In the genomic region with DNA sequence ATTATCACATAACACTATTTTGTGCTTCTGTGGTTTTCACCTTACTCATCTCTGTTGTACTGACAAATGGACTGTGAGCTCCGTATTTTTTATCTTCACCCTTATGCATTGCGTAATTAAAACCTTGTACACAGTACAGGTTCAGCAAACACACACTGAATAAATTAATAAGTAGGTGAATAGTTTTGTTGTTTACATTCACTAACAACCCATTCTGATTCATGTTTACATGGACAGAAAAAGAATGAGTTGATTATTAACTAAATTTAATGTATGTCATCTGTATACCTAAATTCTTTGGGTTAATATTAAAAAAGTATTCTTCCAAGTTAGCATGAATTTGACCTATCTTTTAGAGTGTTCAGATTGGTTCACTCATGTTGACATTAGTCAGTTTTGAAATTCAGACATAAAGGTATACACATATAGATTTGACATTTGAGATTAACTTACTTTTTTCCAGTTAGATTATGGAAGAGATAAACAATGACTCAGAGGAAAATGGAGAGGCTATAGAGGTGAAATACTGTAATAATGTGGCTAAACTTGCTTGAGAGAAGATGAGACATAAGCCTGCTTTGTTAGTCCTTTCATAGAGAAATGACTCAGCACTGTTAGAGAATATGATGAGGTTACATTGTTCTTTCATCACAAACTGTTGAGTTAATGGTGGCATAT, we compare ENCODE assay signal across 2 cellular contexts.
TF ChIP-seq lines count a peak whose summit lies in the region.

No MANE protein-coding gene starts in this region.

TF ChIP-seq in A549, 52 proteins besides CTCF, POLR2A, EP300 and RAD21 (continued from another document):
- TF ChIP-seq, protein P1, sequence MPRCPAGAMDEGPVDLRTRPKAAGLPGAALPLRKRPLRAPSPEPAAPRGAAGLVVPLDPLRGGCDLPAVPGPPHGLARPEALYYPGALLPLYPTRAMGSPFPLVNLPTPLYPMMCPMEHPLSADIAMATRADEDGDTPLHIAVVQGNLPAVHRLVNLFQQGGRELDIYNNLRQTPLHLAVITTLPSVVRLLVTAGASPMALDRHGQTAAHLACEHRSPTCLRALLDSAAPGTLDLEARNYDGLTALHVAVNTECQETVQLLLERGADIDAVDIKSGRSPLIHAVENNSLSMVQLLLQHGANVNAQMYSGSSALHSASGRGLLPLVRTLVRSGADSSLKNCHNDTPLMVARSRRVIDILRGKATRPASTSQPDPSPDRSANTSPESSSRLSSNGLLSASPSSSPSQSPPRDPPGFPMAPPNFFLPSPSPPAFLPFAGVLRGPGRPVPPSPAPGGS (IDR thresholded peaks at IDR 0.05) = peak; percentile 89; the same call in 2 of the 3 replicates
- peak; percentile 64 to 95; a peak in 4 of 5 replicates for TF ChIP-seq JUN (IDR thresholded peaks at IDR 0.05)
- 0 out of 2 replicates have a peak, but pooled peaks have one; percentile 66 for TF ChIP-seq EHF (CRISPR knock-in tag; IDR thresholded peaks at IDR 0.05)
- TF ChIP-seq NFE2L2 (conservative IDR thresholded peaks at IDR 0.05; ENCODE audit: low read length) = peak; percentile 89
- TF ChIP-seq POLR2AphosphoS2 (conservative IDR thresholded peaks at IDR 0.05; ENCODE audit: low read length) = no peak
- no peak for TF ChIP-seq NR3C1 (IDR thresholded peaks at IDR 0.05)
- no peak for TF ChIP-seq CBX8 (IDR thresholded peaks at IDR 0.05)
- peak; percentile 95 to 98 for TF ChIP-seq CEBPB (IDR thresholded peaks at IDR 0.05)
- TF ChIP-seq HEYL (CRISPR knock-in tag; IDR thresholded peaks at IDR 0.05) = no peak; the same call in 1 of the 2 replicates
- TF ChIP-seq BHLHE40 (IDR thresholded peaks at IDR 0.05; ENCODE audit: low read depth, low read length) = no peak
- peak; percentile 82 for TF ChIP-seq ZSCAN20 (CRISPR knock-in tag; IDR thresholded peaks at IDR 0.05)
- TF ChIP-seq ZFP36 (IDR thresholded peaks at IDR 0.05; ENCODE audit: borderline replicate concordance, partially characterized antibody) = no peak
- peak; percentile 70; the same call in 1 of the 2 replicates for TF ChIP-seq FOXS1 (CRISPR knock-in tag; IDR thresholded peaks at IDR 0.05)
- peak; percentile 99 for TF ChIP-seq MAFK (IDR thresholded peaks at IDR 0.05; ENCODE audit: partially characterized antibody)
- 0 out of 2 replicates have a peak, but pooled peaks have one; percentile 18 for TF ChIP-seq RARB (CRISPR knock-in tag; IDR thresholded peaks at IDR 0.05)
- TF ChIP-seq GATA3 (IDR thresholded peaks at IDR 0.05; ENCODE audit: borderline replicate concordance) = peak; percentile 96
- TF ChIP-seq, protein P2, sequence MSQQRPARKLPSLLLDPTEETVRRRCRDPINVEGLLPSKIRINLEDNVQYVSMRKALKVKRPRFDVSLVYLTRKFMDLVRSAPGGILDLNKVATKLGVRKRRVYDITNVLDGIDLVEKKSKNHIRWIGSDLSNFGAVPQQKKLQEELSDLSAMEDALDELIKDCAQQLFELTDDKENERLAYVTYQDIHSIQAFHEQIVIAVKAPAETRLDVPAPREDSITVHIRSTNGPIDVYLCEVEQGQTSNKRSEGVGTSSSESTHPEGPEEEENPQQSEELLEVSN (IDR thresholded peaks at IDR 0.05; ENCODE audit: borderline replicate concordance, low read depth) = no peak
- TF ChIP-seq FOSB (CRISPR knock-in tag; IDR thresholded peaks at IDR 0.05) = peak; percentile 87
- peak; percentile 96 for TF ChIP-seq JUNB (IDR thresholded peaks at IDR 0.05)
- peak; percentile 93 for TF ChIP-seq FOSL2 (IDR thresholded peaks at IDR 0.05)
- TF ChIP-seq FOSL2 (CRISPR knock-in tag; IDR thresholded peaks at IDR 0.05) = peak; percentile 96
- TF ChIP-seq, protein P3, sequence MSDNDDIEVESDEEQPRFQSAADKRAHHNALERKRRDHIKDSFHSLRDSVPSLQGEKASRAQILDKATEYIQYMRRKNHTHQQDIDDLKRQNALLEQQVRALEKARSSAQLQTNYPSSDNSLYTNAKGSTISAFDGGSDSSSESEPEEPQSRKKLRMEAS (IDR thresholded peaks at IDR 0.05) = peak; percentile 38; the same call in 1 of the 2 replicates
- TF ChIP-seq, protein P4, sequence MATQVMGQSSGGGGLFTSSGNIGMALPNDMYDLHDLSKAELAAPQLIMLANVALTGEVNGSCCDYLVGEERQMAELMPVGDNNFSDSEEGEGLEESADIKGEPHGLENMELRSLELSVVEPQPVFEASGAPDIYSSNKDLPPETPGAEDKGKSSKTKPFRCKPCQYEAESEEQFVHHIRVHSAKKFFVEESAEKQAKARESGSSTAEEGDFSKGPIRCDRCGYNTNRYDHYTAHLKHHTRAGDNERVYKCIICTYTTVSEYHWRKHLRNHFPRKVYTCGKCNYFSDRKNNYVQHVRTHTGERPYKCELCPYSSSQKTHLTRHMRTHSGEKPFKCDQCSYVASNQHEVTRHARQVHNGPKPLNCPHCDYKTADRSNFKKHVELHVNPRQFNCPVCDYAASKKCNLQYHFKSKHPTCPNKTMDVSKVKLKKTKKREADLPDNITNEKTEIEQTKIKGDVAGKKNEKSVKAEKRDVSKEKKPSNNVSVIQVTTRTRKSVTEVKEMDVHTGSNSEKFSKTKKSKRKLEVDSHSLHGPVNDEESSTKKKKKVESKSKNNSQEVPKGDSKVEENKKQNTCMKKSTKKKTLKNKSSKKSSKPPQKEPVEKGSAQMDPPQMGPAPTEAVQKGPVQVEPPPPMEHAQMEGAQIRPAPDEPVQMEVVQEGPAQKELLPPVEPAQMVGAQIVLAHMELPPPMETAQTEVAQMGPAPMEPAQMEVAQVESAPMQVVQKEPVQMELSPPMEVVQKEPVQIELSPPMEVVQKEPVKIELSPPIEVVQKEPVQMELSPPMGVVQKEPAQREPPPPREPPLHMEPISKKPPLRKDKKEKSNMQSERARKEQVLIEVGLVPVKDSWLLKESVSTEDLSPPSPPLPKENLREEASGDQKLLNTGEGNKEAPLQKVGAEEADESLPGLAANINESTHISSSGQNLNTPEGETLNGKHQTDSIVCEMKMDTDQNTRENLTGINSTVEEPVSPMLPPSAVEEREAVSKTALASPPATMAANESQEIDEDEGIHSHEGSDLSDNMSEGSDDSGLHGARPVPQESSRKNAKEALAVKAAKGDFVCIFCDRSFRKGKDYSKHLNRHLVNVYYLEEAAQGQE (IDR thresholded peaks at IDR 0.05) = no peak
- TF ChIP-seq, protein P5, sequence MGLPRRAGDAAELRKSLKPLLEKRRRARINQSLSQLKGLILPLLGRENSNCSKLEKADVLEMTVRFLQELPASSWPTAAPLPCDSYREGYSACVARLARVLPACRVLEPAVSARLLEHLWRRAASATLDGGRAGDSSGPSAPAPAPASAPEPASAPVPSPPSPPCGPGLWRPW (IDR thresholded peaks at IDR 0.05) = peak; percentile 80
- TF ChIP-seq, protein P6, sequence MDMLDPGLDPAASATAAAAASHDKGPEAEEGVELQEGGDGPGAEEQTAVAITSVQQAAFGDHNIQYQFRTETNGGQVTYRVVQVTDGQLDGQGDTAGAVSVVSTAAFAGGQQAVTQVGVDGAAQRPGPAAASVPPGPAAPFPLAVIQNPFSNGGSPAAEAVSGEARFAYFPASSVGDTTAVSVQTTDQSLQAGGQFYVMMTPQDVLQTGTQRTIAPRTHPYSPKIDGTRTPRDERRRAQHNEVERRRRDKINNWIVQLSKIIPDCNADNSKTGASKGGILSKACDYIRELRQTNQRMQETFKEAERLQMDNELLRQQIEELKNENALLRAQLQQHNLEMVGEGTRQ (IDR thresholded peaks at IDR 0.05) = no peak

TF ChIP-seq in endothelial cell of umbilical vein, 7 proteins besides CTCF, POLR2A, EP300 and RAD21 (continued from another document):
- TF ChIP-seq, protein P3 (IDR thresholded peaks at IDR 0.05; ENCODE audit: insufficient read depth, insufficient read length) = no peak
